1 cellular context compared by ENCODE assay signal in genomic region chr22:17638432-17639237, GRCh38.
TF ChIP-seq lines count a peak whose summit lies in the region.

A gene with protein sequence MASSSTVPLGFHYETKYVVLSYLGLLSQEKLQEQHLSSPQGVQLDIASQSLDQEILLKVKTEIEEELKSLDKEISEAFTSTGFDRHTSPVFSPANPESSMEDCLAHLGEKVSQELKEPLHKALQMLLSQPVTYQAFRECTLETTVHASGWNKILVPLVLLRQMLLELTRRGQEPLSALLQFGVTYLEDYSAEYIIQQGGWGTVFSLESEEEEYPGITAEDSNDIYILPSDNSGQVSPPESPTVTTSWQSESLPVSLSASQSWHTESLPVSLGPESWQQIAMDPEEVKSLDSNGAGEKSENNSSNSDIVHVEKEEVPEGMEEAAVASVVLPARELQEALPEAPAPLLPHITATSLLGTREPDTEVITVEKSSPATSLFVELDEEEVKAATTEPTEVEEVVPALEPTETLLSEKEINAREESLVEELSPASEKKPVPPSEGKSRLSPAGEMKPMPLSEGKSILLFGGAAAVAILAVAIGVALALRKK (plus strand): TSS chr22:17638757. CDS start chr22:17655712, 16,955 bp downstream.

TF ChIP-seq in HepG2, 621 proteins besides CTCF, POLR2A, EP300 and RAD21 (continued from another document):
- TF ChIP-seq, protein P1, sequence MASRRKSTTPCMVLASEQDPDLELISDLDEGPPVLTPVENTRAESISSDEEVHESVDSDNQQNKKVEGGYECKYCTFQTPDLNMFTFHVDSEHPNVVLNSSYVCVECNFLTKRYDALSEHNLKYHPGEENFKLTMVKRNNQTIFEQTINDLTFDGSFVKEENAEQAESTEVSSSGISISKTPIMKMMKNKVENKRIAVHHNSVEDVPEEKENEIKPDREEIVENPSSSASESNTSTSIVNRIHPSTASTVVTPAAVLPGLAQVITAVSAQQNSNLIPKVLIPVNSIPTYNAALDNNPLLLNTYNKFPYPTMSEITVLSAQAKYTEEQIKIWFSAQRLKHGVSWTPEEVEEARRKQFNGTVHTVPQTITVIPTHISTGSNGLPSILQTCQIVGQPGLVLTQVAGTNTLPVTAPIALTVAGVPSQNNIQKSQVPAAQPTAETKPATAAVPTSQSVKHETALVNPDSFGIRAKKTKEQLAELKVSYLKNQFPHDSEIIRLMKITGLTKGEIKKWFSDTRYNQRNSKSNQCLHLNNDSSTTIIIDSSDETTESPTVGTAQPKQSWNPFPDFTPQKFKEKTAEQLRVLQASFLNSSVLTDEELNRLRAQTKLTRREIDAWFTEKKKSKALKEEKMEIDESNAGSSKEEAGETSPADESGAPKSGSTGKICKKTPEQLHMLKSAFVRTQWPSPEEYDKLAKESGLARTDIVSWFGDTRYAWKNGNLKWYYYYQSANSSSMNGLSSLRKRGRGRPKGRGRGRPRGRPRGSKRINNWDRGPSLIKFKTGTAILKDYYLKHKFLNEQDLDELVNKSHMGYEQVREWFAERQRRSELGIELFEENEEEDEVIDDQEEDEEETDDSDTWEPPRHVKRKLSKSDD (CRISPR knock-in tag; IDR thresholded peaks at IDR 0.05; ENCODE audit: low read depth) = peak; percentile 81; the same call in 1 of the 2 replicates
- TF ChIP-seq, protein P2, sequence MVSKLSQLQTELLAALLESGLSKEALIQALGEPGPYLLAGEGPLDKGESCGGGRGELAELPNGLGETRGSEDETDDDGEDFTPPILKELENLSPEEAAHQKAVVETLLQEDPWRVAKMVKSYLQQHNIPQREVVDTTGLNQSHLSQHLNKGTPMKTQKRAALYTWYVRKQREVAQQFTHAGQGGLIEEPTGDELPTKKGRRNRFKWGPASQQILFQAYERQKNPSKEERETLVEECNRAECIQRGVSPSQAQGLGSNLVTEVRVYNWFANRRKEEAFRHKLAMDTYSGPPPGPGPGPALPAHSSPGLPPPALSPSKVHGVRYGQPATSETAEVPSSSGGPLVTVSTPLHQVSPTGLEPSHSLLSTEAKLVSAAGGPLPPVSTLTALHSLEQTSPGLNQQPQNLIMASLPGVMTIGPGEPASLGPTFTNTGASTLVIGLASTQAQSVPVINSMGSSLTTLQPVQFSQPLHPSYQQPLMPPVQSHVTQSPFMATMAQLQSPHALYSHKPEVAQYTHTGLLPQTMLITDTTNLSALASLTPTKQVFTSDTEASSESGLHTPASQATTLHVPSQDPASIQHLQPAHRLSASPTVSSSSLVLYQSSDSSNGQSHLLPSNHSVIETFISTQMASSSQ (IDR thresholded peaks at IDR 0.05; ENCODE audit: low read depth) = no peak
- TF ChIP-seq, protein P2 (CRISPR knock-in tag; IDR thresholded peaks at IDR 0.05; ENCODE audit: borderline replicate concordance) = 0 out of 2 replicates have a peak, but pooled peaks have one; percentile 20
TF ChIP-seq in HepG2: peak in this region for 251.
